Comparison of ENCODE assay signal across 8 cellular contexts in the genomic region with DNA sequence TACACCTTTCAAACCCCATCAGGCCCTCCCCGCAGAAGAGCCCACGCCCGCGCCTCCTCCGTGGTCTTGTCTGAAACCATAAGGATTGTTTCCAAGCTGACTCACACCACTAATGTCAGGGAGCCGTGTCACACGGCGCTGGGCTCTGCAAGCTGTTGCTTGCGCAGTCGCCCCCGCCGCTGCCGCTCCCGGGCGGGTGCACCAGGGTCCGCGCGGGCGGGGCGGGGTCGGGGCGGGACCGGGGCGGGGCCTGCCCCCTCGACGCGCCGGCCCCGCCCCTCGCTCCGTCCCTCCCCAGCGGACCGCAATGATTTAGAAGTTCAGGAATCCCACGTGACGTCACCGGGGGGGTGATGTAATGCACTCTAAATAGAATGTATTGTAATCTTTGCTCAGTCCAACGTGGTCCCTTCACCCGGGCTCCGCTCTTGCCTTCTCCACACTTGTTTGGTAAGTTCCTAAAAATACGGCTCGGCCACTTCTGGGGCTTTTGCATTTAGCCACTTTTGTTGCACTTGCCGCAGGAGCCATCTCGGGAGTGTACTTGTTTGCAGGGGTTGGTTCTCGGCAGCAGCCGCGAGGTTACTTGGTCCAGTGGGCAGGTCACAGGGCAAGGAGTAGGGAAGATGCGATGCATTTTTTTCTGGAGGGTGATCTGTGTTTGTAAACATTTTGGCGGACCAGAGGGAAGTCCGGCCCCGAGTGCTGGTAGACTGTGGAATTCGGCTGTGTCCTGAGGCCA. TPM values are rescaled to one million over a fixed set of nuclear protein-coding genes. Genes with fewer than 3 reads are reported as not detected.
DNase-seq lines count a peak whose midpoint lies in the region; ATAC-seq and TF ChIP-seq lines count a peak whose summit lies in the region.

No MANE protein-coding gene starts in this region.

- peak overlapping the region; percentile 83 for H3K4me3 Mint-ChIP-seq in CD4-positive, alpha-beta T cell
- peak overlapping the region; percentile 70 for H3K4me3 Mint-ChIP-seq in endodermal cell

- H3K4me3 ChIP-seq in endodermal cell (ENCODE audit: low read length) (peak overlapping the region; percentile 83), mesenchymal stem cell (ENCODE audit: insufficient read depth in 1 of 2, low read depth in 1 of 2, low read length in 2 of 2) (peak overlapping the region; percentile 79 to 83)

- no peak overlapping the region for H3K14ac ChIP-seq in mesenchymal stem cell (ENCODE audit: low read length in 2 of 2)

- WGBS in endodermal cell (ENCODE audit: insufficient coverage in 1 of 2, insufficient read length in 1 of 2), 2 experiments = 0% methylated on average over 13 to 51 of the region's 51 CpGs
- under 1% methylated on average over 27 of the region's 51 CpGs for WGBS in mesenchymal stem cell

- H3K79me1 ChIP-seq in mesenchymal stem cell (replicated peaks; ENCODE audit: low read length, poor library complexity, severe bottlenecking) = peaks cover 2% of the 10 kb centered on the region

- TF ChIP-seq CTCF in CD4-positive, alpha-beta T cell (IDR thresholded peaks at IDR 0.05) = no peak
- no peak for TF ChIP-seq CTCF in endodermal cell (conservative IDR thresholded peaks at IDR 0.05)

- no peaks in the 10 kb centered on the region for H3K36me3 Mint-ChIP-seq in CD4-positive, alpha-beta T cell (ENCODE audit: low read depth)
- no peaks in the 10 kb centered on the region for H3K36me3 Mint-ChIP-seq in endodermal cell (ENCODE audit: low read depth)

- POLR2A ChIA-PET in CD4-positive, alpha-beta T cell (lab: Charles Lee) = no interaction called here

- H3K27ac Mint-ChIP-seq in CD4-positive, alpha-beta T cell = no peak overlapping the region
- H3K27ac Mint-ChIP-seq in endodermal cell = peak overlapping the region; percentile 80

- DNase-seq in CD4-positive, alpha-beta T cell = peak in 9 of 10 experiments; percentile 12 to 42 (median 19)
- DNase-seq in NCI-H526 treated with DMSO at 0.1 percent for 48 hours (lab: John Stamatoyannopoulos, UW) (peak; percentile 14), endodermal cell (peak; percentile 90), mesenchymal stem cell (peak; percentile 97)
- DNase-seq in activated CD8-positive, alpha-beta memory T cell treated with anti-CD3 and anti-CD28 coated beads for 4 hours (ENCODE audit: low read depth in 2 of 2) = peak; percentile 63 to 66
- peak; percentile 28 for DNase-seq in stimulated activated CD8-positive, alpha-beta memory T cell treated with anti-CD3 and anti-CD28 coated beads, Interleukin-12 subunit alpha, Interleukin-12 subunit beta, amount 100 ng/mL, for 1 hour (ENCODE audit: low read depth)

- H3K36me3 ChIP-seq in endodermal cell (ENCODE audit: control insufficient read depth, insufficient read depth, low read length) = no peaks in the 10 kb centered on the region
- no peaks in the 10 kb centered on the region for H3K36me3 ChIP-seq in mesenchymal stem cell (ENCODE audit: control insufficient read depth in 1 of 2, insufficient read depth in 2 of 2, low read depth in 1 of 2, low read length in 2 of 2)

- H3K4me1 Mint-ChIP-seq in CD4-positive, alpha-beta T cell (ENCODE audit: low read depth) = peaks cover 20% of the 10 kb centered on the region
- H3K4me1 Mint-ChIP-seq in endodermal cell = peaks cover 27% of the 10 kb centered on the region

- CTCF ChIA-PET in CD4-positive, alpha-beta T cell (lab: Charles Lee) = no interaction called here

- H3K9ac ChIP-seq in endodermal cell (ENCODE audit: extremely low read depth, low read length, poor library complexity, severe bottlenecking) (peak overlapping the region; percentile 64), mesenchymal stem cell (ENCODE audit: low read length) (peak overlapping the region; percentile 98)

- intact Hi-C loops in CD4-positive, alpha-beta T cell (cut with DNase I, micrococcal nuclease) = no loop called here

- no peak overlapping the region for H4K91ac ChIP-seq in mesenchymal stem cell (ENCODE audit: low read length)

- no peaks in the 10 kb centered on the region for H3K9me3 Mint-ChIP-seq in CD4-positive, alpha-beta T cell
- H3K9me3 Mint-ChIP-seq in endodermal cell = no peaks in the 10 kb centered on the region

- peaks cover 80% of the 10 kb centered on the region for H3K27me3 Mint-ChIP-seq in CD4-positive, alpha-beta T cell
- peaks cover 98% of the 10 kb centered on the region for H3K27me3 Mint-ChIP-seq in endodermal cell (ENCODE audit: insufficient read depth)

- H3K9me3 ChIP-seq in CD4-positive, alpha-beta T cell (ENCODE audit: control insufficient read depth, low read length) = no peaks in the 10 kb centered on the region
- H3K9me3 ChIP-seq in endodermal cell (ENCODE audit: control insufficient read depth, low read length) (no peaks in the 10 kb centered on the region), mesenchymal stem cell (ENCODE audit: control insufficient read depth, low read length) (no peaks in the 10 kb centered on the region)

- peak overlapping the region in 1 of 2 experiments; percentile 30 for H3K18ac ChIP-seq in mesenchymal stem cell (ENCODE audit: low read depth in 1 of 2, low read length in 2 of 2)

- H2BK5ac ChIP-seq in mesenchymal stem cell (ENCODE audit: low read depth, low read length, poor library complexity, severe bottlenecking) = no peak overlapping the region

- H2BK15ac ChIP-seq in mesenchymal stem cell (ENCODE audit: low read depth, poor library complexity, severe bottlenecking) = no peak overlapping the region

- no peak overlapping the region for H2AFZ ChIP-seq in mesenchymal stem cell (ENCODE audit: low read depth, low read length)

- H3K4me2 ChIP-seq in mesenchymal stem cell (ENCODE audit: low read length, poor library complexity, severe bottlenecking) = peak overlapping the region; percentile 91

- ATAC-seq in CD4-positive, alpha-beta T cell (ENCODE audit: poor library complexity) = peak; percentile 49
- ATAC-seq in HG02852 (IDR thresholded peaks at IDR 0.05; ENCODE audit: unreplicated experiment) (peak; percentile 58), HG03159 (IDR thresholded peaks at IDR 0.05; ENCODE audit: unreplicated experiment) (no peak)

- H3K4me1 ChIP-seq in endodermal cell (ENCODE audit: control insufficient read depth, insufficient read depth, low read length) = peaks cover 3% of the 10 kb centered on the region
- peaks cover 9% of the 10 kb centered on the region for H3K4me1 ChIP-seq in mesenchymal stem cell (ENCODE audit: control insufficient read depth, insufficient read depth, low read depth, low read length)

- H3K27ac ChIP-seq in CD4-positive, alpha-beta T cell (ENCODE audit: low read depth, low read length) = no peak overlapping the region
- H3K27ac ChIP-seq in endodermal cell (ENCODE audit: low read depth, low read length) (peak overlapping the region; percentile 62), mesenchymal stem cell (ENCODE audit: low read length, poor library complexity, severe bottlenecking) (peak overlapping the region; percentile 66)

- no peak overlapping the region for H2BK120ac ChIP-seq in mesenchymal stem cell (ENCODE audit: low read depth, low read length)

- peaks cover 56% of the 10 kb centered on the region for H3K27me3 ChIP-seq in CD4-positive, alpha-beta T cell (ENCODE audit: control insufficient read depth, insufficient read depth, low read length)
- peaks cover 98% of the 10 kb centered on the region for H3K27me3 ChIP-seq in endodermal cell (ENCODE audit: control insufficient read depth, insufficient read depth, low read length, poor library complexity, severe bottlenecking)
- H3K27me3 ChIP-seq in mesenchymal stem cell (ENCODE audit: control insufficient read depth in 1 of 2, insufficient read depth in 1 of 2, low read length in 2 of 2) = no peaks in the 10 kb centered on the region

- H3K4ac ChIP-seq in mesenchymal stem cell (ENCODE audit: low read depth in 1 of 2, low read length in 2 of 2) = no peak overlapping the region

- no peak overlapping the region for H2AK5ac ChIP-seq in mesenchymal stem cell (ENCODE audit: low read length, severe bottlenecking)

- H3K23ac ChIP-seq in mesenchymal stem cell (ENCODE audit: low read length in 2 of 2) = no peak overlapping the region

- no peak overlapping the region for H4K8ac ChIP-seq in mesenchymal stem cell (ENCODE audit: low read length)

- H2BK12ac ChIP-seq in mesenchymal stem cell (ENCODE audit: low read length in 2 of 2) = no peak overlapping the region

RNA-seq across cellular contexts. Expression of a gene that starts 3.2 kb away (rescaled TPM):
- under 1 TPM; 0.19 to 0.22 TPM for total RNA-seq in CD4-positive, alpha-beta T cell
- 1 to 10 TPM in 1 of 2 donors, under 1 TPM in 1; 0.53 to 2.6 TPM for total RNA-seq in endodermal cell
- 6.1 TPM for polyA plus RNA-seq in endodermal cell (2013, experiment 1 of 2)
- 4.3 TPM for polyA plus RNA-seq in endodermal cell (2013, experiment 2 of 2)
- 2.7 TPM for polyA plus RNA-seq in mesenchymal stem cell (2013, experiment 1 of 2)
- 2.8 TPM for polyA plus RNA-seq in mesenchymal stem cell (2013, experiment 2 of 2)

Comparison
In these comparisons a context has a peak if more than half of its experiments do, and no peak if none do; other contexts are left out.
1. DNase-seq: peak in every context shown above with its lines; median percentile 97 in mesenchymal stem cell; 90 in endodermal cell; 64 in activated CD8-positive, alpha-beta memory T cell treated with anti-CD3 and anti-CD28 coated beads for 4 hours; 28 in stimulated activated CD8-positive, alpha-beta memory T cell treated with anti-CD3 and anti-CD28 coated beads, Interleukin-12 subunit alpha, Interleukin-12 subunit beta, amount 100 ng/mL, for 1 hour; 19 in CD4-positive, alpha-beta T cell; 14 in NCI-H526 treated with DMSO at 0.1 percent for 48 hours.